ENCODE assay signal across 8 cellular contexts in genomic region chr1:16207318-16208269, GRCh38. TPM values are rescaled to one million over a fixed set of nuclear protein-coding genes. Genes with fewer than 3 reads are reported as not detected.
DNase-seq lines count a peak whose midpoint lies in the region; ATAC-seq and TF ChIP-seq lines count a peak whose summit lies in the region.

No MANE protein-coding gene starts in this region.

- no peaks in the 10 kb centered on the region for H3K9me3 Mint-ChIP-seq in activated CD8-positive, alpha-beta T cell treated with anti-CD3 and anti-CD28 coated beads for 36 hours

- POLR2A ChIA-PET in activated CD8-positive, alpha-beta T cell treated with anti-CD3 and anti-CD28 coated beads for 36 hours (lab: Charles Lee): interaction anchor here (0.5 to 5.6 kb wide), 6 partner anchors 8 to 471 kb away, joined by 3 to 27 read pairs (median 4); partner anchors contain the start of gene SLC25A34

- H3K27ac Mint-ChIP-seq in activated CD8-positive, alpha-beta T cell treated with anti-CD3 and anti-CD28 coated beads for 36 hours: peak overlapping the region; percentile 90

- H3K4me3 Mint-ChIP-seq in activated CD8-positive, alpha-beta T cell treated with anti-CD3 and anti-CD28 coated beads for 36 hours: peak overlapping the region; percentile 80

- peaks cover 0 to 16% (median 12%) of the 10 kb centered on the region in 5 donors for H3K4me1 ChIP-seq in subcutaneous abdominal adipose tissue (ENCODE audit: control insufficient read depth in 5 of 5, insufficient read depth in 5 of 5, low read length in 5 of 5)

- intact Hi-C loops in activated CD8-positive, alpha-beta T cell treated with anti-CD3 and anti-CD28 coated beads for 36 hours (cut with micrococcal nuclease): no loop called here

- H3K4me3 ChIP-seq in iPS-18c (ENCODE audit: insufficient read depth, low read depth, low read length) (peak overlapping the region; percentile 54), subcutaneous abdominal adipose tissue (ENCODE audit: low read depth in 1 of 5, low read length in 5 of 5) (peak overlapping the region; percentile 46 to 66 (median 57))

- H3K27ac ChIP-seq in subcutaneous abdominal adipose tissue (ENCODE audit: low read depth, low read length): peak overlapping the region; percentile 48

- no peaks in the 10 kb centered on the region for H3K27me3 ChIP-seq in subcutaneous abdominal adipose tissue (ENCODE audit: control insufficient read depth in 5 of 5, insufficient read depth in 4 of 5, low read length in 5 of 5)

- ATAC-seq in activated CD8-positive, alpha-beta T cell treated with anti-CD3 and anti-CD28 coated beads for 36 hours: no peak

- H3K9me3 ChIP-seq in iPS-18c (ENCODE audit: control insufficient read depth, insufficient read depth, low read length) (no peaks in the 10 kb centered on the region), subcutaneous abdominal adipose tissue (ENCODE audit: control insufficient read depth in 5 of 5, low read length in 5 of 5) (no peaks in the 10 kb centered on the region)

- no peaks in the 10 kb centered on the region for H3K27me3 Mint-ChIP-seq in activated CD8-positive, alpha-beta T cell treated with anti-CD3 and anti-CD28 coated beads for 36 hours

- peaks cover 4% of the 10 kb centered on the region for H3K36me3 Mint-ChIP-seq in activated CD8-positive, alpha-beta T cell treated with anti-CD3 and anti-CD28 coated beads for 36 hours (ENCODE audit: low read depth)

- peak overlapping the region in 4 of 5 donors; percentile 52 to 73 (median 66) for H3K9ac ChIP-seq in subcutaneous abdominal adipose tissue (ENCODE audit: low read length in 5 of 5)

- peaks cover 4% of the 10 kb centered on the region for H3K4me1 Mint-ChIP-seq in activated CD8-positive, alpha-beta T cell treated with anti-CD3 and anti-CD28 coated beads for 36 hours (ENCODE audit: low read depth)

- no peak for TF ChIP-seq CTCF in activated CD8-positive, alpha-beta T cell treated with anti-CD3 and anti-CD28 coated beads for 36 hours (IDR thresholded peaks at IDR 0.05)

- H3K36me3 ChIP-seq in subcutaneous abdominal adipose tissue (ENCODE audit: control insufficient read depth in 5 of 5, insufficient read depth in 5 of 5, low read length in 5 of 5): peaks cover 0 to 7% (median 0%) of the 10 kb centered on the region in 5 donors

- DNase-seq in NCI-H82 (lab: John Stamatoyannopoulos, UW): peak; percentile 56
- no peak for DNase-seq in NCI-H82 treated with DMSO at 0.1 percent for 48 hours (lab: John Stamatoyannopoulos, UW; ENCODE audit: unreplicated experiment)
- no peak for DNase-seq in activated CD8-positive, alpha-beta T cell treated with anti-CD3 and anti-CD28 coated beads for 36 hours
- DNase-seq in H4 (ENCODE audit: low spot score): no peak
- no peak for DNase-seq in SKM-1 (lab: John Stamatoyannopoulos, UW; ENCODE audit: unreplicated experiment)
- no peak for DNase-seq in NCI-H146 (lab: John Stamatoyannopoulos, UW)

- CTCF ChIA-PET in activated CD8-positive, alpha-beta T cell treated with anti-CD3 and anti-CD28 coated beads for 36 hours (lab: Charles Lee): interaction anchor here (1.0 kb wide), 1 partner anchor 21 kb away, joined by 3 read pairs; no protein-coding TSS in a partner anchor

RNA-seq across cellular contexts. Expression of gene ARHGEF19, which starts 4.9 kb away (rescaled TPM):
- 1 to 10 TPM; 5.7 to 7.4 TPM for total RNA-seq in activated CD8-positive, alpha-beta T cell treated with anti-CD3 and anti-CD28 coated beads for 36 hours
- total RNA-seq in H4 (2014; rRNA removed; shearing (Covaris generic)): 3.7 and 10.6 TPM in 2 replicates

RNA-seq across cellular contexts. Expression of gene CPLANE2, which starts 29.4 kb away (rescaled TPM):
- total RNA-seq in activated CD8-positive, alpha-beta T cell treated with anti-CD3 and anti-CD28 coated beads for 36 hours: 1 to 10 TPM; 1.2 to 1.4 TPM
- total RNA-seq in H4 (2014; rRNA removed; shearing (Covaris generic)): 4.7 and 8.5 TPM in 2 replicates

RNA-seq across cellular contexts. Expression of gene EPHA2, which starts 51.7 kb away (rescaled TPM):
- total RNA-seq in activated CD8-positive, alpha-beta T cell treated with anti-CD3 and anti-CD28 coated beads for 36 hours: not detected
- total RNA-seq in H4 (2014; rRNA removed; shearing (Covaris generic)): 10.1 and 14.2 TPM in 2 replicates

Comparison
In these comparisons a context has a peak if more than half of its experiments do, and no peak if none do; other contexts are left out.
1. RNA of gene EPHA2, which starts 51.7 kb away (total RNA-seq): 10.1 to 14.2 TPM in H4; not detected in activated CD8-positive, alpha-beta T cell treated with anti-CD3 and anti-CD28 coated beads for 36 hours; every median in the first group is over 10 times any median in the second.